In the genomic region with DNA sequence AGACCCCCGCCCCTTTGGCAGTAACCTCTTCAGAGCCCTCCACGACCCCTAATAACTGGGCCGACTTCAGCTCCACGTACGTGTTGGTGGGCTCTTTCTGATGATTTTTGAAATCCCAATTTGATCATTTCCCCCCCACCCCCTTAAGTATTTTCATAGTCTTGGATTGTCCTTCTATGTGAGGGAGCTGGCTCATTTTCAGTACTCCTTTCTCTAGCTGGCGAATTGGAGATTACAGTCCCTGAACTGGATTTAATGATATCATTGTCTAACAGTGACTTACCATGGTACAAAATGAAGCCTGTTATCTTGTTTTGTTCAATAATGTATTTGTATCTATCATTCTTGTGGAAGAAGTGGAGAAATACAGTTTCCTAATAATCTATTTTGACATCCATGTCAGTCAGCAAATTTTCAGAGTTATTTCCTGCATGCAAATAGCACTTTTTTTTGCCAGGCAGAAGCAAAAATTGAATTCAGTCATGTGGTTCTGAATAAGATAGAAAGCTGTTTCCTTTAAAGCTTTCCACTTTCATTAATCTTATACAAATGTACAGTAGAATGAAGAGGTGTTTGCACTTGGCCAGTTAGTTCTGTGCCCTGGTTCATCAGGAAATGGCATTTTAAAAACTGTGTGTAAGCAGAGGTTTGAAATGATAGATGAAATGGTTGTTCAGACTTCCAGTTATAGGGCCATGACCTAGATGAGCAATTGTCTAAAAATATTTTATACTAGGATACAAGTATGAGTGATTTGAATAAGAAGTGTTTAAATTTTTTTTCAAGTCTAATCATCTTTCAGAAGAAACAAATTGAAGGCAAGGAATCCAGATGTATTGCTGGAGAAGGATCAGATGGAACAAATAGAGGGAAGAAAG, we compare ENCODE assay signal across 15 cellular contexts.
DNase-seq lines count a peak whose midpoint lies in the region; ATAC-seq, FAIRE-seq and TF ChIP-seq lines count a peak whose summit lies in the region.
"Had no signal": no experiment of that assay in that cellular context is flagged by ENCODE, and none has a peak within 500 bp of the region (broad histone marks: within the 10 kb centered on the region; RNA-seq: fewer than 3 reads in every experiment).

No MANE protein-coding gene starts in this region.

- H4K20me1 ChIP-seq in GM23248 (ENCODE audit: insufficient read depth), result no peaks in the 10 kb centered on the region

- TF ChIP-seq CTCF in colonic mucosa (IDR thresholded peaks at IDR 0.05) (no peak), right lobe of liver (IDR thresholded peaks at IDR 0.05) (no peak)

- DNase-seq in GM23248, result peak; percentile 17
- DNase-seq in colonic mucosa, result no peak
- DNase-seq in right lobe of liver, result no peak
- DNase-seq in HT-29 (ENCODE audit: low spot score), result no peak
- DNase-seq in GM12891 (ENCODE audit: insufficient read length, low spot score), result no peak
- no peak for DNase-seq in GM19240 (ENCODE audit: insufficient read length, low spot score)
- no peak for DNase-seq in NCI-H446 (lab: John Stamatoyannopoulos, UW)
- DNase-seq: activated CD4-positive, CD25-positive, alpha-beta regulatory T cell; activated effector memory CD4-positive, alpha-beta T cell treated with Interleukin-2 at 50 U/mL for 16 hours; NCI-H1105; NK-92 treated with Interleukin-12 subunit alpha and Interleukin-12 subunit beta, amount 100 ng/mL, for 24 hours had no signal

- H3K9me3 ChIP-seq in GM23248 (ENCODE audit: low read depth) (no peaks in the 10 kb centered on the region), colonic mucosa (no peaks in the 10 kb centered on the region), right lobe of liver (no peaks in the 10 kb centered on the region)

- 42 to 53% methylated on average over 5 to 6 of the region's 6 CpGs for WGBS in GM23248 (ENCODE audit: low coverage in 1 of 2, low lambda C conversion rate in 2 of 2, missing lambda C conversion rate in 2 of 2), 2 experiments
- WGBS in right lobe of liver (ENCODE audit: insufficient coverage, low coverage, low lambda C conversion rate, missing lambda C conversion rate), result 73% methylated on average over 6 of the region's 6 CpGs

- H3K4me2 ChIP-seq in GM23248 (ENCODE audit: unreplicated experiment), result no peak overlapping the region
- H3K4me2 ChIP-seq: smooth muscle cell had no signal

- H2AFZ ChIP-seq in GM23248, result no peak overlapping the region

- intact Hi-C loops in colonic mucosa (cut with DNase I) (no loop called here), right lobe of liver (cut with DNase I) (no loop called here)

- no peaks in the 10 kb centered on the region for H3K79me2 ChIP-seq in GM23248 (ENCODE audit: insufficient read depth)

- H3F3A ChIP-seq in GM23248 (ENCODE audit: insufficient read depth), result peaks cover 10% of the 10 kb centered on the region; the same call in 1 of the 2 replicates

- H3K4me1 ChIP-seq in GM23248 (ENCODE audit: insufficient read depth) (peaks cover 13% of the 10 kb centered on the region), colonic mucosa (no peaks in the 10 kb centered on the region), right lobe of liver (no peaks in the 10 kb centered on the region)

- no peaks in the 10 kb centered on the region for H3K27me3 ChIP-seq in GM23248 (replicated peaks; ENCODE audit: insufficient read depth)
- H3K27me3 ChIP-seq in colonic mucosa, result no peaks in the 10 kb centered on the region
- no peaks in the 10 kb centered on the region for H3K27me3 ChIP-seq in right lobe of liver

- H3K9ac ChIP-seq in GM23248 (no peak overlapping the region), colonic mucosa (ENCODE audit: low read depth in 2 of 2, low read length in 2 of 2) (no peak overlapping the region)

- TF ChIP-seq POLR2A in right lobe of liver (IDR thresholded peaks at IDR 0.05) (no peak), GM12891 (IDR thresholded peaks at IDR 0.05; ENCODE audit: low read depth, low read length) (no peak)

- H3K4me3 ChIP-seq in GM23248 (no peak overlapping the region), colonic mucosa (no peak overlapping the region), right lobe of liver (no peak overlapping the region), skin epidermis (no peak overlapping the region)
- H3K4me3 ChIP-seq: GM12878, smooth muscle cell had no signal

- FAIRE-seq in GM12891 (lab: Jason Lieb, UNC), result no peak
- FAIRE-seq: GM12878 had no signal

- no peak overlapping the region for H3K27ac ChIP-seq in GM23248
- peak overlapping the region; percentile 18 for H3K27ac ChIP-seq in colonic mucosa
- H3K27ac ChIP-seq in right lobe of liver, result peak overlapping the region; percentile 8 to 38 (median 24)
- peak overlapping the region in 18 of 21 experiments; percentile 5 to 81 (median 65) for H3K27ac ChIP-seq in skin epidermis

- peak; percentile 16 to 40 (median 30) for ATAC-seq in right lobe of liver
- ATAC-seq: GM12878; stimulated activated memory B cell treated with anti-CD40 and anti-IgM and Interleukin-4, amounts not matched to agents 10 μg/mL and 1 μg/mL and 100 μg/mL, for 72 hours had no signal

- no peaks in the 10 kb centered on the region for H3K9me2 ChIP-seq in GM23248 (ENCODE audit: insufficient read depth)

- in situ Hi-C loops in GM23248 (cut with MboI), result no loop called here

- H3K36me3 ChIP-seq in GM23248 (ENCODE audit: low read depth), result no peaks in the 10 kb centered on the region
- H3K36me3 ChIP-seq in colonic mucosa, result no peaks in the 10 kb centered on the region
- H3K36me3 ChIP-seq in right lobe of liver, result peaks cover 0 to 29% (median 8%) of the 10 kb centered on the region in 4 donors

TF ChIP-seq in GM12891, 5 proteins besides CTCF, POLR2A, EP300 and RAD21:
- TF ChIP-seq PAX5 (IDR thresholded peaks at IDR 0.05; ENCODE audit: insufficient read depth, low read length, severe bottlenecking), result no peak
- no peak for TF ChIP-seq TAF1 (IDR thresholded peaks at IDR 0.05; ENCODE audit: low read depth, low read length)
- no peak for TF ChIP-seq SPI1 (IDR thresholded peaks at IDR 0.05; ENCODE audit: low read depth, low read length)
- TF ChIP-seq POLR2AphosphoS5 (IDR thresholded peaks at IDR 0.05; ENCODE audit: low read depth, low read length), result no peak
- no peak for TF ChIP-seq POU2F2 (IDR thresholded peaks at IDR 0.05; ENCODE audit: low read depth, low read length)
